ENCODE assay signal across 26 cellular contexts in genomic region chr4:3487861-3488260, GRCh38. TPM values are rescaled to one million over a fixed set of nuclear protein-coding genes. Genes with fewer than 3 reads are reported as not detected.
"Had no signal": no experiment of that assay in that cellular context is flagged by ENCODE, and none has a peak within 500 bp of the region (broad histone marks: within the 10 kb centered on the region; RNA-seq: fewer than 3 reads in every experiment).

No MANE protein-coding gene starts in this region.

- H3K27me3 ChIP-seq: ovary, vagina had no signal

- H3K27ac ChIP-seq: cardiac muscle cell, hepatocyte, left lung, neutrophil, ovary, psoas muscle, thoracic aorta, vagina had no signal

- ATAC-seq: left lung; natural killer cell treated with Interleukin-12 subunit alpha and Interleukin-12 subunit beta and Interleukin-15 and Interleukin-18, amount 100 ng/mL, for 72 hours; psoas muscle; right cardiac atrium; stimulated activated naive B cell treated with anti-CD40 and anti-IgM and Interleukin-4, amounts not matched to agents 10 μg/mL and 1 μg/mL and 100 μg/mL, for 72 hours; T-helper 17 cell had no signal

- H3K4me3 ChIP-seq: cardiac muscle cell, hepatocyte, left lung, ovary, psoas muscle, smooth muscle cell, thoracic aorta, vagina had no signal

- DNase-seq: activated CD4-positive, alpha-beta memory T cell treated with anti-CD3 and anti-CD28 coated beads, Interleukin-2, amount 10 ng/mL, durations not matched to agents 7 days and 5 days; activated CD4-positive, alpha-beta T cell treated with anti-CD3 and anti-CD28 coated beads for 48 hours; activated effector memory CD4-positive, alpha-beta T cell treated with anti-CD3 and anti-CD28 coated beads, Interleukin-2, amount 50 U/mL, for 16 hours; activated naive CD4-positive, alpha-beta T cell treated with anti-CD3 and anti-CD28 coated beads, Interleukin-2, amount 10 ng/mL, durations not matched to agents 7 days and 5 days; effector CD4-positive, alpha-beta T cell; immature natural killer cell; left lung; midbrain; ovary; psoas muscle; stimulated activated CD4-positive, alpha-beta T cell treated with anti-CD3 and anti-CD28 coated beads, Interleukin-15, amount 100 ng/mL, for 24 hours; stimulated activated naive B cell treated with anti-CD40 and anti-IgM and Interleukin-4, amounts not matched to agents 10 μg/mL and 1 μg/mL and 100 μg/mL, for 72 hours; T-helper 17 cell had no signal

- H3K9me3 ChIP-seq: left lung, neutrophil, ovary, psoas muscle, thoracic aorta, vagina had no signal

- H3K36me3 ChIP-seq: cardiac muscle cell, left lung, neutrophil, ovary, vagina had no signal

RNA-seq across cellular contexts. Expression of gene DOK7, which starts 24.8 kb away (rescaled TPM):
- total RNA-seq: activated CD4-positive, alpha-beta memory T cell treated with anti-CD3 and anti-CD28 coated beads, Interleukin-2, amount 10 ng/mL, durations not matched to agents 7 days and 5 days; fibroblast of villous mesenchyme; glomerular endothelial cell; lung microvascular endothelial cell; smooth muscle cell; T-helper 17 cell had no signal

RNA-seq across cellular contexts. Expression of gene HGFAC, which starts 46.1 kb away (rescaled TPM):
- total RNA-seq: activated CD4-positive, alpha-beta memory T cell treated with anti-CD3 and anti-CD28 coated beads, Interleukin-2, amount 10 ng/mL, durations not matched to agents 7 days and 5 days; epithelial cell of proximal tubule; fibroblast of villous mesenchyme; kidney epithelial cell; natural killer cell treated with Interleukin-12 subunit alpha and Interleukin-12 subunit beta and Interleukin-15 and Interleukin-18, amount 100 ng/mL, for 72 hours; T-helper 17 cell; vagina had no signal
